10 cellular contexts compared by ENCODE assay signal in genomic region chr5:759781-760362, GRCh38. TPM values are rescaled to one million over a fixed set of nuclear protein-coding genes. Genes with fewer than 3 reads are reported as not detected.
A peak's percentile ranks its signal among the peaks of the same experiment; 100 is the strongest.
DNase-seq lines count a peak whose midpoint lies in the region; ATAC-seq and TF ChIP-seq lines count a peak whose summit lies in the region.
"Had no signal": no experiment of that assay in that cellular context is flagged by ENCODE, and none has a peak within 500 bp of the region (broad histone marks: within the 10 kb centered on the region; RNA-seq: fewer than 3 reads in every experiment).

No MANE protein-coding gene starts in this region.

- no peaks in the 10 kb centered on the region for H3K9me2 ChIP-seq in SK-N-SH

- H3K36me3 ChIP-seq in SK-N-SH (replicated peaks in 1 of 2; ENCODE audit: control insufficient read depth in 1 of 2, insufficient read depth in 2 of 2, low read length in 1 of 2), result no peaks in the 10 kb centered on the region
- no peaks in the 10 kb centered on the region for H3K36me3 ChIP-seq in esophagus squamous epithelium
- H3K36me3 ChIP-seq in ovary, result no peaks in the 10 kb centered on the region

- in situ Hi-C loops in GM13976 (cut with MboI; ENCODE audit: low sequenced_read_pairs, unreplicated experiment), result no loop called here

- H3K9ac ChIP-seq in SK-N-SH, result no peak overlapping the region

- no peak overlapping the region for H3K27ac Mint-ChIP-seq in Calu3 (ENCODE audit: unreplicated experiment)
- H3K27ac Mint-ChIP-seq: T-helper 1 cell treated with Interleukin-12 subunit alpha and Interleukin-12 subunit beta and Interleukin-4 antibody, amounts not matched to agents 30 μg/mL and 1 μg/mL, for 36 hours had no signal

- H3K9me3 ChIP-seq in SK-N-SH, result no peaks in the 10 kb centered on the region
- H3K9me3 ChIP-seq in esophagus squamous epithelium, result no peaks in the 10 kb centered on the region
- H3K9me3 ChIP-seq in ovary, result no peaks in the 10 kb centered on the region

- BruUV-seq in Calu3 (replicated peaks; lab: Mats Ljungman, UMichigan), result no TSS peak

- no peak for ATAC-seq in SK-N-SH treated with all-trans-retinoic acid at 6 μM for 48 hours

- TF ChIP-seq CTCF in SK-N-SH (IDR thresholded peaks at IDR 0.05) (no peak), GM13976 (IDR thresholded peaks at IDR 0.05; ENCODE audit: borderline replicate concordance, control extremely low read depth, extremely low read depth, insufficient read depth, missing control alignments) (no peak), esophagus squamous epithelium (IDR thresholded peaks at IDR 0.05) (no peak), ovary (IDR thresholded peaks at IDR 0.05) (no peak), Calu3 (IDR thresholded peaks at IDR 0.05; ENCODE audit: unreplicated experiment) (no peak)

- H3K4me1 Mint-ChIP-seq in Calu3 (ENCODE audit: low read depth, unreplicated experiment), result peaks cover 20% of the 10 kb centered on the region

- DNase-seq in SK-N-SH (peak; percentile 37), GM13976 (ENCODE audit: low spot score) (peak; percentile 33), esophagus squamous epithelium (lab: John Stamatoyannopoulos, UW) (no peak), ovary (peak in 3 of 5 donors; percentile 13 to 19 (median 16)), Calu3 (no peak), D341Med (ENCODE audit: low spot score) (no peak), putamen (ENCODE audit: low spot score) (no peak)
- DNase-seq: NCI-H446 treated with DMSO at 0.1 percent for 48 hours had no signal

- H3K4me1 ChIP-seq in SK-N-SH (ENCODE audit: control insufficient read depth in 1 of 2, insufficient read depth in 2 of 2, low read depth in 1 of 2, low read length in 1 of 2) (peaks cover 0 to 16% of the 10 kb centered on the region in 2 experiments; a peak in 1 of 4 replicates), esophagus squamous epithelium (peaks cover 36 to 59% (median 44%) of the 10 kb centered on the region in 3 donors), ovary (ENCODE audit: insufficient read depth) (peaks cover 5% of the 10 kb centered on the region)

- H3K4me3 Mint-ChIP-seq in Calu3 (ENCODE audit: low read depth, unreplicated experiment), result no peak overlapping the region
- H3K4me3 Mint-ChIP-seq: T-helper 1 cell treated with Interleukin-12 subunit alpha and Interleukin-12 subunit beta and Interleukin-4 antibody, amounts not matched to agents 30 μg/mL and 1 μg/mL, for 36 hours had no signal

- H3F3A ChIP-seq in SK-N-SH (replicated peaks; ENCODE audit: insufficient read depth), result no peaks in the 10 kb centered on the region

- 68% methylated on average over 22 of the region's 22 CpGs for WGBS in SK-N-SH (ENCODE audit: low lambda C conversion rate)
- 91 to 94% methylated on average over 13 to 17 of the region's 22 CpGs for WGBS in esophagus squamous epithelium, 2 donors
- WGBS in ovary, 3 donors, result 92 to 94% (median 93%) methylated on average over 22 of the region's 22 CpGs

- POLR2A ChIA-PET in SK-N-SH (lab: Yijun Ruan, JAX), result no interaction called here

- no peak for TF ChIP-seq EP300 in SK-N-SH (IDR thresholded peaks at IDR 0.05; ENCODE audit: borderline replicate concordance in 1 of 2, low read depth in 1 of 2, low read length in 1 of 2)
- TF ChIP-seq EP300 in ovary (IDR thresholded peaks at IDR 0.05), result no peak

- no peak for TF ChIP-seq POLR2A in esophagus squamous epithelium (IDR thresholded peaks at IDR 0.05)
- no peak for TF ChIP-seq POLR2A in ovary (IDR thresholded peaks at IDR 0.05)

- H4K20me1 ChIP-seq in SK-N-SH (ENCODE audit: insufficient read depth), result no peaks in the 10 kb centered on the region

- H3K4me3 ChIP-seq in SK-N-SH (ENCODE audit: low read depth in 2 of 2, low read length in 1 of 2) (no peak overlapping the region), esophagus squamous epithelium (no peak overlapping the region), ovary (no peak overlapping the region)

- H3K27me3 ChIP-seq in SK-N-SH (ENCODE audit: insufficient read depth) (no peaks in the 10 kb centered on the region; the same call in 1 of the 2 replicates), esophagus squamous epithelium (no peaks in the 10 kb centered on the region), ovary (no peaks in the 10 kb centered on the region)

- intact Hi-C loops in esophagus squamous epithelium (cut with DNase I), result loop anchor here (5.0 kb wide), 1 partner anchor 82 kb away; no protein-coding TSS in a partner anchor
- intact Hi-C loops in ovary (cut with DNase I), result loop anchor here in 3 of 4 donors (2.0 to 5.0 kb wide), 3 partner anchors 27 to 87 kb away; no protein-coding TSS in a partner anchor
- intact Hi-C loops in Calu3 (cut with micrococcal nuclease; ENCODE audit: unreplicated experiment), result no loop called here

- peaks cover 46% of the 10 kb centered on the region for H3K27me3 Mint-ChIP-seq in Calu3 (ENCODE audit: unreplicated experiment)

- H3K27ac ChIP-seq in SK-N-SH (ENCODE audit: low read depth in 2 of 2, low read length in 1 of 2) (no peak overlapping the region), esophagus squamous epithelium (peak overlapping the region; percentile 53 to 79 (median 74)), ovary (no peak overlapping the region)

- H3K36me3 Mint-ChIP-seq in Calu3 (ENCODE audit: insufficient read depth, unreplicated experiment), result peaks cover 18% of the 10 kb centered on the region

- H3K79me2 ChIP-seq in SK-N-SH (ENCODE audit: insufficient read depth), result no peaks in the 10 kb centered on the region

- CTCF ChIA-PET in SK-N-SH (lab: Yijun Ruan, JAX) (interaction anchor here (1.7 kb wide), 1 partner anchor 88 kb away, joined by 5 read pairs; no protein-coding TSS in a partner anchor), Calu3 (lab: Charles Lee) (no interaction called here)

- H2AFZ ChIP-seq in SK-N-SH (ENCODE audit: low read depth), result no peak overlapping the region

- no peak overlapping the region for H3K4me2 ChIP-seq in SK-N-SH

- H3K9me3 Mint-ChIP-seq in Calu3 (ENCODE audit: low read depth, unreplicated experiment), result no peaks in the 10 kb centered on the region
- H3K9me3 Mint-ChIP-seq: T-helper 1 cell treated with Interleukin-12 subunit alpha and Interleukin-12 subunit beta and Interleukin-4 antibody, amounts not matched to agents 30 μg/mL and 1 μg/mL, for 36 hours had no signal

- no peak for TF ChIP-seq RAD21 in SK-N-SH (IDR thresholded peaks at IDR 0.05; ENCODE audit: low read length)

TF ChIP-seq in SK-N-SH, 30 proteins besides CTCF, POLR2A, EP300 and RAD21:
- no peak for TF ChIP-seq RCOR1 (IDR thresholded peaks at IDR 0.05; ENCODE audit: low read length)

TF ChIP-seq in SK-N-SH treated with all-trans-retinoic acid at 6 μM for 48 hours, 23 proteins besides CTCF, POLR2A, EP300 and RAD21:
- no peak for TF ChIP-seq CREB5 (CRISPR knock-in tag; IDR thresholded peaks at IDR 0.05; ENCODE audit: low read depth)
- TF ChIP-seq PATZ1 (CRISPR knock-in tag; IDR thresholded peaks at IDR 0.05; ENCODE audit: borderline replicate concordance), result no peak

RNA-seq across cellular contexts. Expression of gene ZDHHC11B, which starts 24.7 kb away (rescaled TPM):
- polyA plus RNA-seq in SK-N-SH (2012; rRNA removed) (not detected in 2 replicates), ovary (1 to 10 TPM; 1.7 to 2.9 TPM)
- polyA plus RNA-seq in SK-N-SH (2012; cell fraction: cytosol; rRNA removed), result 0.01 TPM in 1 of 2 replicates, not detected in the other
- 0.05 and 0.17 TPM in 2 replicates for polyA plus RNA-seq in SK-N-SH (2012; cell fraction: nucleus; rRNA removed)
- total RNA-seq in esophagus squamous epithelium (1 to 10 TPM in 3 of 4 donors, under 1 TPM in 1; 0.44 to 4.6 (median 2.7) TPM), ovary (1 to 10 TPM; 1.7 to 8.0 (median 2.4) TPM), Calu3 (2022) (2.2 and 3.0 TPM in 2 replicates)

Comparison
In these comparisons a context has a peak if more than half of its experiments do, and no peak if none do; other contexts are left out.
1. DNase-seq: peak in SK-N-SH (single experiment), GM13976 (single experiment) and ovary (3 of 5); none in esophagus squamous epithelium (single experiment), Calu3 (single experiment), D341Med (single experiment) and putamen (single experiment).
2. H3K27ac ChIP-seq: peak in esophagus squamous epithelium (4 of 4); none in SK-N-SH (0 of 2) and ovary (0 of 2).